In the genomic region with DNA sequence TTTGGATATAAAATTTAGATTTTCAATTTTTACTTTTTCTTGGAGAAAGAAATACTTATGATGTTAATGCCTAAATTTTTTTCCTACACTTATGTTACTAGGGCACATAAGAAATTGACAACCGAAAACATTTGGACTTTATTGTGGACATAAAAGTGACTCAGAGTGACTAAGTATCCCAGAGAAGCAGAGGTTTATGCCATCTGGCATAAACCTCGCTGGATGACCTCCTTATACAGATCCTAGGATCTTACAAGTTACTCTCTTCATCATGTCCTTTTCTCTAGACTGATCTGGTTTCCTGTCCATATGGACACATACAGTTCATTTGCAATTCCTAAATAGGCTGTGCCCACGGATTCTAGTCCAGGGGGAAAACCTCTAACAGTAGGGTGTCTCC, we compare ENCODE assay signal across 14 cellular contexts.
DNase-seq lines count a peak whose midpoint lies in the region; ATAC-seq and TF ChIP-seq lines count a peak whose summit lies in the region.
"Had no signal": no experiment of that assay in that cellular context is flagged by ENCODE, and none has a peak within 500 bp of the region (broad histone marks: within the 10 kb centered on the region; RNA-seq: fewer than 3 reads in every experiment).

No MANE protein-coding gene starts in this region.

- 48% methylated on average over 3 of the region's 3 CpGs for WGBS in mammary epithelial cell (ENCODE audit: low coverage, missing lambda C conversion rate)
- WGBS in esophagus squamous epithelium, 2 donors, result 39 to 41% methylated on average over 3 of the region's 3 CpGs

- intact Hi-C loops in mammary epithelial cell (cut with micrococcal nuclease) (no loop called here), esophagus squamous epithelium (cut with DNase I) (no loop called here)

- H3K36me3 ChIP-seq in mammary epithelial cell (ENCODE audit: insufficient read depth, low read length) (no peaks in the 10 kb centered on the region), muscle layer of colon (ENCODE audit: insufficient read depth, low read length) (no peaks in the 10 kb centered on the region), esophagus squamous epithelium (no peaks in the 10 kb centered on the region)

- in situ Hi-C loops in mammary epithelial cell (cut with MboI; ENCODE audit: low sequenced_read_pairs in 2 of 2), result no loop called here

- dilution Hi-C loops in mammary epithelial cell (cut with HindIII; ENCODE audit: low sequenced_read_pairs), result no loop called here

- no TSS peak for BruUV-seq in mammary epithelial cell (replicated peaks; lab: Mats Ljungman, UMichigan)

- CTCF ChIA-PET in mammary epithelial cell (lab: Charles Lee; ENCODE audit: low non-redundant PET), result no interaction called here

- DNase-seq in AG08395 (ENCODE audit: low spot score) (peak; percentile 59), LHCN-M2 (ENCODE audit: low read depth) (peak; percentile 90), mammary epithelial cell (peak; percentile 19), esophagus squamous epithelium (lab: John Stamatoyannopoulos, UW) (no peak), DMS79 (lab: John Stamatoyannopoulos, UW) (no peak)
- DNase-seq: activated naive CD8-positive, alpha-beta T cell treated with anti-CD3 and anti-CD28 coated beads, Interleukin-2, amount 50 U/mL, for 24 hours; effector CD4-positive, alpha-beta T cell; HFFc6; KBM-7; RPMI8226 had no signal

- TF ChIP-seq POLR2A in esophagus squamous epithelium (IDR thresholded peaks at IDR 0.05), result no peak

- TF ChIP-seq CTCF in mammary epithelial cell (conservative IDR thresholded peaks at IDR 0.05 in 1 of 2, IDR thresholded peaks at IDR 0.05 in 1 of 2; ENCODE audit: extremely low read depth in 1 of 2, insufficient read depth in 1 of 2, low read depth in 1 of 2, low read length in 2 of 2) (no peak), esophagus squamous epithelium (IDR thresholded peaks at IDR 0.05) (no peak)

- H3K9me3 ChIP-seq in mammary epithelial cell (replicated peaks; ENCODE audit: insufficient read depth, low read length) (no peaks in the 10 kb centered on the region), muscle layer of colon (ENCODE audit: low read length) (no peaks in the 10 kb centered on the region), esophagus squamous epithelium (no peaks in the 10 kb centered on the region)

- H3K4me1 ChIP-seq in mammary epithelial cell (ENCODE audit: insufficient read depth, low read length) (no peaks in the 10 kb centered on the region), muscle layer of colon (ENCODE audit: insufficient read depth, low read length) (peaks cover 17% of the 10 kb centered on the region), esophagus squamous epithelium (peaks cover 0 to 10% (median 0%) of the 10 kb centered on the region in 3 donors)

- ATAC-seq in HG02759 (IDR thresholded peaks at IDR 0.05; ENCODE audit: unreplicated experiment) (no peak), HG02678 (IDR thresholded peaks at IDR 0.05; ENCODE audit: unreplicated experiment) (no peak)
- ATAC-seq: activated naive CD8-positive, alpha-beta T cell treated with anti-CD3 and anti-CD28 coated beads, Interleukin-2, amount 50 U/mL, for 24 hours had no signal

- no peak overlapping the region for H3K9ac ChIP-seq in mammary epithelial cell (ENCODE audit: insufficient read depth, low read length)
- no peak overlapping the region for H3K9ac ChIP-seq in muscle layer of colon (ENCODE audit: low read length)

- no peaks in the 10 kb centered on the region for H3K79me2 ChIP-seq in mammary epithelial cell (ENCODE audit: insufficient read depth, low read length)

- H3K27me3 ChIP-seq in mammary epithelial cell (ENCODE audit: insufficient read depth, low read length) (no peaks in the 10 kb centered on the region), muscle layer of colon (ENCODE audit: control insufficient read depth in 1 of 2, insufficient read depth in 2 of 2, low read length in 2 of 2) (no peaks in the 10 kb centered on the region), esophagus squamous epithelium (no peaks in the 10 kb centered on the region)

- no peak overlapping the region for H2AFZ ChIP-seq in mammary epithelial cell (ENCODE audit: low read depth, low read length)

- H4K20me1 ChIP-seq in mammary epithelial cell (ENCODE audit: insufficient read depth, low read length), result no peaks in the 10 kb centered on the region

- no peak overlapping the region for H3K4me2 ChIP-seq in mammary epithelial cell (ENCODE audit: insufficient read depth, low read depth, low read length)

- H3K27ac ChIP-seq in mammary epithelial cell (ENCODE audit: insufficient read depth, low read depth, low read length), result no peak overlapping the region
- peak overlapping the region; percentile 35 for H3K27ac ChIP-seq in muscle layer of colon (ENCODE audit: low read depth, low read length)
- no peak overlapping the region for H3K27ac ChIP-seq in esophagus squamous epithelium

- H3K4me3 ChIP-seq in mammary epithelial cell (replicated peaks in 1 of 3; ENCODE audit: insufficient read depth in 1 of 3, low read depth in 2 of 3, low read length in 3 of 3), result no peak overlapping the region
- no peak overlapping the region for H3K4me3 ChIP-seq in muscle layer of colon (ENCODE audit: low read depth in 1 of 2, low read length in 2 of 2)
- no peak overlapping the region for H3K4me3 ChIP-seq in esophagus squamous epithelium
- H3K4me3 ChIP-seq: skin epidermis had no signal

Comparison
In these comparisons a context has a peak if more than half of its experiments do, and no peak if none do; other contexts are left out.
1. DNase-seq: peak in AG08395 (single experiment), LHCN-M2 (single experiment) and mammary epithelial cell (single experiment); none in esophagus squamous epithelium (single experiment) and DMS79 (single experiment).